In the genomic region with DNA sequence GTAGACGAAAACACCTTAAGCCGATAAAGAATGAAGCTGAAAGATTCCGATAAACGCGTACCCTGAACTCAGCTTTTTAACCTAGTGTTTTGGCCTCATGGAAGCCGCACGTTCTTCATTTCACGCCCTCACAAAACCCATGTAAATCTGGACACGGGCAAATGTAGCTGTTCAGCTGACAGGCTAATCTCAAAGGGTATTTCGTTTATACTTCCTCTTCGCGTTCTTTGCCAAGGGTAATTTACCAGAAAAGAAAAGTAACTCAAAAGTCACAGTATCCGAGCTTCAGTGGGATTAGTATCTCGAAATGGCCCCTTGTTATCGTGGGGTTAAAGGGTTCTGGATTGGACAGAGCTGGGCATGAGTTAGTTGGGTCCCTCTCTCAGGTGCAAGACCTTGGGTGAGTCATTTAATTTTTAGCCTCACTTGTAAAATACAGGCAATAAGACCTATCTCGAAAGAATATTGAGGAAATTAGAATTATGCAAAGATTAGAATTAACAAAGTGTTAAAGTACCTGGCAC, we compare ENCODE assay signal across 8 cellular contexts. TPM values are rescaled to one million over a fixed set of nuclear protein-coding genes. Genes with fewer than 3 reads are reported as not detected.
DNase-seq lines count a peak whose midpoint lies in the region; ATAC-seq and TF ChIP-seq lines count a peak whose summit lies in the region.

No MANE protein-coding gene starts in this region.

- H3K27me3 ChIP-seq in skeletal muscle tissue (ENCODE audit: control insufficient read depth in 3 of 3, insufficient read depth in 3 of 3, low read length in 3 of 3): peaks cover 0 to 2% (median 0%) of the 10 kb centered on the region in 3 donors

- H3K36me3 ChIP-seq in SK-N-MC (ENCODE audit: insufficient read depth, low read length) (peaks cover 28% of the 10 kb centered on the region), skeletal muscle tissue (ENCODE audit: control insufficient read depth in 3 of 3, insufficient read depth in 3 of 3, low read length in 3 of 3) (no peaks in the 10 kb centered on the region)

- POLR2A ChIA-PET in HEK293T (lab: Yijun Ruan, JAX): interaction anchor here (0.8 kb wide), 1 partner anchor 189 kb away, joined by 3 read pairs; no protein-coding TSS in a partner anchor

- peak overlapping the region; percentile 99 to 100 for H3K4me3 Mint-ChIP-seq in CD14-positive monocyte

- H3K27me3 Mint-ChIP-seq in CD14-positive monocyte (ENCODE audit: low read depth in 3 of 3): peaks cover 0 to 10% (median 4%) of the 10 kb centered on the region in 3 donors

- H3K4me3 ChIP-seq in SK-N-MC (peak overlapping the region; percentile 92), fibroblast of villous mesenchyme (ENCODE audit: low read depth, low read length) (peak overlapping the region; percentile 99), skeletal muscle tissue (ENCODE audit: low read length in 3 of 3) (peak overlapping the region; percentile 92 to 99 (median 98))

- no peak for TF ChIP-seq CTCF in CD14-positive monocyte (IDR thresholded peaks at IDR 0.05)
- TF ChIP-seq CTCF in fibroblast of villous mesenchyme (IDR thresholded peaks at IDR 0.05; ENCODE audit: insufficient read depth, low read depth, low read length): no peak

- H3K4me1 ChIP-seq in skeletal muscle tissue (ENCODE audit: control insufficient read depth in 3 of 3, insufficient read depth in 3 of 3, low read length in 3 of 3): peaks cover 11 to 28% (median 21%) of the 10 kb centered on the region in 3 donors

- no peak for DNase-seq in CD14-positive monocyte (ENCODE audit: low spot score)
- DNase-seq in SK-N-MC (ENCODE audit: low read depth, low spot score): no peak
- no peak for DNase-seq in fibroblast of villous mesenchyme (ENCODE audit: low read depth)
- no peak for DNase-seq in activated CD4-positive, CD25-positive, alpha-beta regulatory T cell (lab: John Stamatoyannopoulos, UW)
- DNase-seq in HEK293T (ENCODE audit: extremely low spot score): no peak
- DNase-seq in DMS114 treated with DMSO at 0.1 percent for 48 hours (lab: John Stamatoyannopoulos, UW; ENCODE audit: unreplicated experiment): no peak

- CTCF ChIA-PET in HEK293T (lab: Yijun Ruan, JAX): no interaction called here

- peak; percentile 8 for ATAC-seq in GM21723 (IDR thresholded peaks at IDR 0.05; ENCODE audit: unreplicated experiment)

- H3K27ac ChIP-seq in SK-N-MC: peak overlapping the region; percentile 99
- peak overlapping the region; percentile 100 for H3K27ac ChIP-seq in skeletal muscle tissue (ENCODE audit: low read depth, low read length)

- no peaks in the 10 kb centered on the region for H3K9me3 ChIP-seq in SK-N-MC (ENCODE audit: low read depth, low read length)
- no peaks in the 10 kb centered on the region for H3K9me3 ChIP-seq in skeletal muscle tissue (ENCODE audit: control insufficient read depth in 3 of 3, low read length in 3 of 3)

- H3K27ac Mint-ChIP-seq in CD14-positive monocyte: peak overlapping the region; percentile 100

- peak overlapping the region; percentile 98 for H3K9ac ChIP-seq in SK-N-MC (ENCODE audit: insufficient read length)
- peak overlapping the region; percentile 97 to 100 (median 100) for H3K9ac ChIP-seq in skeletal muscle tissue (ENCODE audit: low read depth in 1 of 3, low read length in 3 of 3)

- peaks cover 4 to 7% of the 10 kb centered on the region in 2 donors for H3K36me3 Mint-ChIP-seq in CD14-positive monocyte

- intact Hi-C loops in CD14-positive monocyte (cut with micrococcal nuclease): no loop called here

- H3K4me1 Mint-ChIP-seq in CD14-positive monocyte: peaks cover 58% of the 10 kb centered on the region

- H3K9me3 Mint-ChIP-seq in CD14-positive monocyte: peaks cover 0 to 5% (median 2%) of the 10 kb centered on the region in 7 donors

TF ChIP-seq in HEK293T, 16 proteins besides CTCF, POLR2A, EP300 and RAD21:
- TF ChIP-seq FOXM1 (IDR thresholded peaks at IDR 0.05; ENCODE audit: borderline replicate concordance) (no peak), HDGF (IDR thresholded peaks at IDR 0.05; ENCODE audit: borderline replicate concordance) (no peak), ZNF384 (IDR thresholded peaks at IDR 0.05) (no peak), SP1 (IDR thresholded peaks at IDR 0.05) (no peak), L3MBTL2 (conservative IDR thresholded peaks at IDR 0.05) (no peak; the same call in 1 of the 2 replicates), ARNT (IDR thresholded peaks at IDR 0.05) (no peak), LEF1 (IDR thresholded peaks at IDR 0.05; ENCODE audit: borderline replicate concordance) (no peak), ELF4 (IDR thresholded peaks at IDR 0.05) (no peak), FOXK2 (IDR thresholded peaks at IDR 0.05) (no peak), FOXA1 (IDR thresholded peaks at IDR 0.05) (no peak), TARDBP (IDR thresholded peaks at IDR 0.05) (no peak), CTBP1 (IDR thresholded peaks at IDR 0.05; ENCODE audit: borderline replicate concordance) (no peak), SUZ12 (IDR thresholded peaks at IDR 0.05) (no peak)
- TF ChIP-seq, protein P1, sequence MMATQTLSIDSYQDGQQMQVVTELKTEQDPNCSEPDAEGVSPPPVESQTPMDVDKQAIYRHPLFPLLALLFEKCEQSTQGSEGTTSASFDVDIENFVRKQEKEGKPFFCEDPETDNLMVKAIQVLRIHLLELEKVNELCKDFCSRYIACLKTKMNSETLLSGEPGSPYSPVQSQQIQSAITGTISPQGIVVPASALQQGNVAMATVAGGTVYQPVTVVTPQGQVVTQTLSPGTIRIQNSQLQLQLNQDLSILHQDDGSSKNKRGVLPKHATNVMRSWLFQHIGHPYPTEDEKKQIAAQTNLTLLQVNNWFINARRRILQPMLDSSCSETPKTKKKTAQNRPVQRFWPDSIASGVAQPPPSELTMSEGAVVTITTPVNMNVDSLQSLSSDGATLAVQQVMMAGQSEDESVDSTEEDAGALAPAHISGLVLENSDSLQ (IDR thresholded peaks at IDR 0.05): no peak

RNA-seq across cellular contexts. Expression of a gene that starts 0.8 kb away (rescaled TPM):
- polyA plus RNA-seq in CD14-positive monocyte: 1,000 to 10,000 TPM; 2,758 to 2,774 TPM
- 1,019 and 1,625 TPM in 2 replicates for total RNA-seq in fibroblast of villous mesenchyme
- total RNA-seq in skeletal muscle tissue: 289 TPM

RNA-seq across cellular contexts. Expression of a gene that starts 22.0 kb away (rescaled TPM):
- polyA plus RNA-seq in CD14-positive monocyte: under 1 TPM in 1 of 2 donors, not detected in 1; 0.24 TPM
- 0.64 and 2.2 TPM in 2 replicates for total RNA-seq in fibroblast of villous mesenchyme
- not detected for total RNA-seq in skeletal muscle tissue
